19 cellular contexts compared by ENCODE assay signal in the genomic region with DNA sequence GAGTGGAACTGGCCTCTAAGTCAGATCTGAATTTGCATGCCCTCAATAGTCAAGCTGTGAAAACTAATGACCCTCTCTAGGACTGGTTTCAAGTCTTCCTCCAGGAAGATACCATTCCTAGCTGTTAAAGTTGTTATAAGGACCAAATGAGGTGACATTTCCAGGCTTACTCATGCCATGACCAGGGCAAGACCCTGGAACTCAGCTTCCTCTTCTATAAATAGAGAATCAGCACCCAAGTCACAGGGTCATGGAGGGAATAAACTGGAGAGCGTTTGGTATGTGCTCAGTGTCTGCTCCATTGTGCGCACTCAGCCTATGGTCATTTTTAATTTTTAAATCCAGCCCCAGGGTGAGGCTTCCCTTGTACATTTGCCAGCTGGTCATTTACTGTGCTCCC. TPM values are rescaled to one million over a fixed set of nuclear protein-coding genes. Genes with fewer than 3 reads are reported as not detected.
DNase-seq lines count a peak whose midpoint lies in the region; ATAC-seq and TF ChIP-seq lines count a peak whose summit lies in the region.
"Had no signal": no experiment of that assay in that cellular context is flagged by ENCODE, and none has a peak within 500 bp of the region (broad histone marks: within the 10 kb centered on the region; RNA-seq: fewer than 3 reads in every experiment).

No MANE protein-coding gene starts in this region.

- peaks cover 13 to 100% (median 75%) of the 10 kb centered on the region in 10 experiments for H3K4me1 ChIP-seq in BLaER1 treated with 17β-estradiol and CSF1 and Interleukin-3, amounts not matched to agents 10 nM and 100 nM
- peaks cover 12% of the 10 kb centered on the region for H3K4me1 ChIP-seq in lower lobe of right lung

- peak; percentile 16 for DNase-seq in H7
- DNase-seq in epithelial cell of prostate (ENCODE audit: low read depth, low spot score): no peak
- DNase-seq in lower lobe of right lung: no peak
- no peak for DNase-seq in DMS53 (lab: John Stamatoyannopoulos, UW)
- DNase-seq in dedifferentiated amniotic fluid mesenchymal stem cell (ENCODE audit: extremely low spot score): no peak
- DNase-seq: COR-L47, NCI-H1417 treated with DMSO at 0.1 percent for 48 hours, NCI-H2029, NCI-H2171 treated with DMSO at 0.1 percent for 48 hours, NCI-H82, SHP77 had no signal

- H3K9ac ChIP-seq in BLaER1 treated with 17β-estradiol and CSF1 and Interleukin-3, amounts not matched to agents 10 nM and 100 nM: peak overlapping the region in 8 of 11 experiments; percentile 69 to 94 (median 88); a peak in 14 of 22 replicates

- H3K27ac ChIP-seq in BLaER1 treated with 17β-estradiol and CSF1 and Interleukin-3, amounts not matched to agents 10 nM and 100 nM: peak overlapping the region in 9 of 11 experiments; percentile 17 to 98 (median 94); a peak in 18 of 22 replicates
- H3K27ac ChIP-seq in epithelial cell of prostate: peak overlapping the region; percentile 15
- H3K27ac ChIP-seq in lower lobe of right lung: no peak overlapping the region
- H3K27ac ChIP-seq: C4-2B had no signal

- H3K36me3 ChIP-seq in BLaER1 treated with 17β-estradiol and CSF1 and Interleukin-3, amounts not matched to agents 10 nM and 100 nM: peaks cover 0 to 30% (median 10%) of the 10 kb centered on the region in 11 experiments; a peak in 12 of 22 replicates
- no peaks in the 10 kb centered on the region for H3K36me3 ChIP-seq in H7 (replicated peaks; ENCODE audit: control insufficient read depth, insufficient read depth, low read length)
- H3K36me3 ChIP-seq in lower lobe of right lung: no peaks in the 10 kb centered on the region

- peaks cover 0 to 7% (median 0%) of the 10 kb centered on the region in 11 experiments; a peak in 2 of 22 replicates for H4K20me1 ChIP-seq in BLaER1 treated with 17β-estradiol and CSF1 and Interleukin-3, amounts not matched to agents 10 nM and 100 nM

- H3K9me3 ChIP-seq in BLaER1 treated with 17β-estradiol and CSF1 and Interleukin-3, amounts not matched to agents 10 nM and 100 nM (replicated peaks in 1 of 11): peaks cover 0 to 18% (median 0%) of the 10 kb centered on the region in 11 experiments; a peak in 2 of 22 replicates
- no peaks in the 10 kb centered on the region for H3K9me3 ChIP-seq in lower lobe of right lung

- peak overlapping the region in 9 of 11 experiments; percentile 8 to 99 (median 93); a peak in 16 of 22 replicates for H3K4me2 ChIP-seq in BLaER1 treated with 17β-estradiol and CSF1 and Interleukin-3, amounts not matched to agents 10 nM and 100 nM

- ATAC-seq in lower lobe of right lung (no peak), GM18498 (IDR thresholded peaks at IDR 0.05; ENCODE audit: unreplicated experiment) (no peak), HG03108 (IDR thresholded peaks at IDR 0.05; ENCODE audit: unreplicated experiment) (no peak)
- ATAC-seq: SK-N-SH treated with all-trans-retinoic acid at 6 μM for 48 hours had no signal

- intact Hi-C loops in lower lobe of right lung (cut with DNase I): no loop called here

- TF ChIP-seq CTCF in lower lobe of right lung (IDR thresholded peaks at IDR 0.05): no peak

- peak overlapping the region in 7 of 10 experiments; percentile 52 to 76 (median 64); a peak in 12 of 20 replicates for H3K4me3 ChIP-seq in BLaER1 treated with 17β-estradiol and CSF1 and Interleukin-3, amounts not matched to agents 10 nM and 100 nM
- H3K4me3 ChIP-seq in H7 (ENCODE audit: insufficient read depth, low read depth, low read length): no peak overlapping the region
- peak overlapping the region; percentile 44 for H3K4me3 ChIP-seq in lower lobe of right lung

- H3K27me3 ChIP-seq in BLaER1 treated with 17β-estradiol and CSF1 and Interleukin-3, amounts not matched to agents 10 nM and 100 nM: no peaks in the 10 kb centered on the region
- no peaks in the 10 kb centered on the region for H3K27me3 ChIP-seq in H7 (ENCODE audit: control insufficient read depth, insufficient read depth, low read length)
- H3K27me3 ChIP-seq in lower lobe of right lung (ENCODE audit: low read depth): no peaks in the 10 kb centered on the region

RNA-seq across cellular contexts. Expression of gene S100A9, which starts 2.5 kb away (rescaled TPM):
- not detected in 2 replicates for total RNA-seq in H7 (2014; rRNA removed; shearing (Covaris generic))
- total RNA-seq in lower lobe of right lung: 911 TPM
- total RNA-seq: A673, LHCN-M2 had no signal

RNA-seq across cellular contexts. Expression of gene PGLYRP4, which starts 11.5 kb away (rescaled TPM):
- not detected in 2 replicates for total RNA-seq in H7 (2014; rRNA removed; shearing (Covaris generic))
- total RNA-seq in lower lobe of right lung: 0.30 TPM
- total RNA-seq: A673, LHCN-M2, NCI-H460 had no signal

RNA-seq across cellular contexts. Expression of gene S100A12, which starts 15.2 kb away (rescaled TPM):
- not detected in 2 replicates for total RNA-seq in H7 (2014; rRNA removed; shearing (Covaris generic))
- 54.9 TPM for total RNA-seq in lower lobe of right lung
- total RNA-seq: A673, LHCN-M2, NCI-H460 had no signal

RNA-seq across cellular contexts. Expression of gene S100A8, which starts 30.7 kb away (rescaled TPM):
- not detected in 2 replicates for total RNA-seq in H7 (2014; rRNA removed; shearing (Covaris generic))
- total RNA-seq in lower lobe of right lung: 622 TPM
- total RNA-seq: A673, LHCN-M2, NCI-H460 had no signal

RNA-seq across cellular contexts. Expression of gene PGLYRP3, which starts 47.4 kb away (rescaled TPM):
- not detected in 2 replicates for total RNA-seq in H7 (2014; rRNA removed; shearing (Covaris generic))
- total RNA-seq in lower lobe of right lung: not detected
- total RNA-seq: A673, LHCN-M2, NCI-H460 had no signal

Comparison
In these comparisons a context has a peak if more than half of its experiments do, and no peak if none do; other contexts are left out.
1. RNA of gene S100A9, which starts 2.5 kb away (total RNA-seq): 911 TPM in lower lobe of right lung (single experiment); not detected in H7; every median in the first group is over 100 times any median in the second.
2. RNA of gene S100A12, which starts 15.2 kb away (total RNA-seq): 54.9 TPM in lower lobe of right lung (single experiment); not detected in H7; every median in the first group is over 10 times any median in the second.